ENCODE assay signal across 10 cellular contexts in genomic region chr2:96505231-96505889, GRCh38. TPM values are rescaled to one million over a fixed set of nuclear protein-coding genes. Genes with fewer than 3 reads are reported as not detected.
DNase-seq lines count a peak whose midpoint lies in the region; ATAC-seq and TF ChIP-seq lines count a peak whose summit lies in the region.
"Had no signal": no experiment of that assay in that cellular context is flagged by ENCODE, and none has a peak within 500 bp of the region (broad histone marks: within the 10 kb centered on the region; RNA-seq: fewer than 3 reads in every experiment).

NEURL3 (minus strand) TSS chr2:96505357; CDS start chr2:96505286, 71 bp downstream.

- H3K9me3 ChIP-seq in T-helper 17 cell (ENCODE audit: control insufficient read depth, low read length, poor library complexity, severe bottlenecking), result no peaks in the 10 kb centered on the region
- H3K9me3 ChIP-seq: HAP-1 had no signal

- no peak within 1 kb of the TSS for H3K4me3 Mint-ChIP-seq in T-helper 17 cell

- no peak within 1 kb of the TSS for H3K27ac Mint-ChIP-seq in T-helper 17 cell

- TF ChIP-seq CTCF in omental fat pad (IDR thresholded peaks at IDR 0.05), result no peak

- peak; percentile 38 for DNase-seq in GM03348 (ENCODE audit: low spot score)
- DNase-seq in NCI-H2196 (lab: John Stamatoyannopoulos, UW; ENCODE audit: unreplicated experiment), result peak; percentile 43
- peak; percentile 74 for DNase-seq in dermis blood vessel endothelial cell
- no peak for DNase-seq in omental fat pad (ENCODE audit: low spot score)
- no peak for DNase-seq in NCI-H2227 treated with DMSO at 0.1 percent for 48 hours (lab: John Stamatoyannopoulos, UW)
- no peak for DNase-seq in ecto neural progenitor cell (ENCODE audit: low spot score)
- DNase-seq in stimulated activated CD4-positive, alpha-beta T cell treated with anti-CD3 and anti-CD28 coated beads, Interleukin-2, amount 100 ng/mL, for 48 hours, result no peak
- DNase-seq in T-helper 17 cell, result no peak
- DNase-seq: Kasumi-1 had no signal

- ATAC-seq in omental fat pad (ENCODE audit: low FRiP score) (peak; percentile 19), T-helper 17 cell (no peak)

- no peaks in the 10 kb centered on the region for H3K36me3 Mint-ChIP-seq in T-helper 17 cell (ENCODE audit: low read depth)

- peaks cover 16% of the 10 kb centered on the region for H3K27me3 Mint-ChIP-seq in T-helper 17 cell

- peaks cover 25% of the 10 kb centered on the region for H3K4me1 Mint-ChIP-seq in T-helper 17 cell

RNA-seq across cellular contexts. Expression of gene NEURL3, which starts in this region (rescaled TPM):
- 0.05 and 0.51 TPM in 2 replicates for total RNA-seq in dermis blood vessel endothelial cell
- under 1 TPM in 1 of 4 donors, not detected in 3; 0.56 TPM for total RNA-seq in omental fat pad
- under 1 TPM in 1 of 2 donors, not detected in 1; 0.44 TPM for total RNA-seq in T-helper 17 cell

Comparison
In these comparisons a context has a peak if more than half of its experiments do, and no peak if none do; other contexts are left out.
1. Peak in DNase-seq in dermis blood vessel endothelial cell; RNA of the gene not detected or under 1 TPM.
2. Peak in ATAC-seq in omental fat pad; RNA of the gene not detected or under 1 TPM.
3. DNase-seq: peak in GM03348 (single experiment) and NCI-H2196 (single experiment); none in omental fat pad (single experiment), NCI-H2227 treated with DMSO at 0.1 percent for 48 hours (single experiment), ecto neural progenitor cell (single experiment), stimulated activated CD4-positive, alpha-beta T cell treated with anti-CD3 and anti-CD28 coated beads, Interleukin-2, amount 100 ng/mL, for 48 hours (0 of 2) and T-helper 17 cell (0 of 3).